Comparison of ENCODE assay signal across 14 cellular contexts in genomic region chr1:235049217-235049616, GRCh38.
DNase-seq lines count a peak whose midpoint lies in the region; ATAC-seq and TF ChIP-seq lines count a peak whose summit lies in the region.
"Had no signal": no experiment of that assay in that cellular context is flagged by ENCODE, and none has a peak within 500 bp of the region (broad histone marks: within the 10 kb centered on the region; RNA-seq: fewer than 3 reads in every experiment).

No MANE protein-coding gene starts in this region.

- no TSS peak for BruUV-seq in Caco-2 (replicated peaks; lab: Mats Ljungman, UMichigan)

- H3K27ac ChIP-seq in Peyer's patch, result peak overlapping the region in 3 of 4 donors; percentile 1 to 92 (median 84)
- no peak overlapping the region for H3K27ac ChIP-seq in fibroblast of lung (ENCODE audit: insufficient read depth, low read length)
- H3K27ac ChIP-seq in skeletal muscle tissue (ENCODE audit: low read depth, low read length), result peak overlapping the region; percentile 94
- H3K27ac ChIP-seq in foreskin keratinocyte, result no peak overlapping the region
- H3K27ac ChIP-seq: KMS-11 had no signal

- H3K4me3 Mint-ChIP-seq in Caco-2 (ENCODE audit: unreplicated experiment), result no peak overlapping the region

- intact Hi-C loops in Caco-2 (cut with micrococcal nuclease; ENCODE audit: unreplicated experiment), result no loop called here

- H3K4me2 ChIP-seq in fibroblast of lung (ENCODE audit: extremely low read depth, insufficient read depth, low read length), result no peak overlapping the region
- H3K4me2 ChIP-seq: KMS-11 had no signal

- H2AFZ ChIP-seq in fibroblast of lung (ENCODE audit: low read length), result no peak overlapping the region

- H3K9ac ChIP-seq in fibroblast of lung (ENCODE audit: insufficient read depth, low read length), result peak overlapping the region; percentile 8
- H3K9ac ChIP-seq in skeletal muscle tissue (ENCODE audit: low read depth in 1 of 3, low read length in 3 of 3), result peak overlapping the region in 1 of 3 donors; percentile 40
- H3K9ac ChIP-seq: KMS-11 had no signal

- POLR2A ChIA-PET in Caco-2 (lab: Charles Lee), result interaction anchor here (1.5 kb wide), 1 partner anchor 437 kb away, joined by 3 read pairs; no protein-coding TSS in a partner anchor

- no peak for ATAC-seq in GM21528 (IDR thresholded peaks at IDR 0.05; ENCODE audit: low FRiP score, unreplicated experiment)
- no peak for ATAC-seq in GM18867 (IDR thresholded peaks at IDR 0.05; ENCODE audit: unreplicated experiment)
- ATAC-seq in foreskin keratinocyte, result no peak
- ATAC-seq: esophagus mucosa; naive thymus-derived CD4-positive, alpha-beta T cell had no signal

- H3K27me3 Mint-ChIP-seq in Caco-2 (ENCODE audit: insufficient read depth, unreplicated experiment), result no peaks in the 10 kb centered on the region
- H3K27me3 Mint-ChIP-seq: naive thymus-derived CD4-positive, alpha-beta T cell had no signal

- no peaks in the 10 kb centered on the region for H3K27me3 ChIP-seq in Caco-2 (replicated peaks; ENCODE audit: control insufficient read depth, insufficient read depth, low read length)
- H3K27me3 ChIP-seq in Peyer's patch, result no peaks in the 10 kb centered on the region
- H3K27me3 ChIP-seq in fibroblast of lung (ENCODE audit: control insufficient read depth, insufficient read depth, low read length), result no peaks in the 10 kb centered on the region
- H3K27me3 ChIP-seq in skeletal muscle tissue (ENCODE audit: control insufficient read depth in 3 of 3, insufficient read depth in 3 of 3, low read length in 3 of 3), result no peaks in the 10 kb centered on the region
- no peaks in the 10 kb centered on the region for H3K27me3 ChIP-seq in foreskin keratinocyte

- no peak for TF ChIP-seq POLR2A in Peyer's patch (IDR thresholded peaks at IDR 0.05)

- H3K4me1 Mint-ChIP-seq in Caco-2 (ENCODE audit: low read depth, unreplicated experiment), result peaks cover 8% of the 10 kb centered on the region

- H3K27ac Mint-ChIP-seq in Caco-2 (ENCODE audit: unreplicated experiment), result peak overlapping the region; percentile 73

- DNase-seq in Caco-2, result no peak
- DNase-seq in Peyer's patch, result peak in 2 of 3 donors; percentile 26 to 43
- no peak for DNase-seq in fibroblast of lung (ENCODE audit: low read depth in 2 of 2)
- no peak for DNase-seq in foreskin keratinocyte
- DNase-seq: activated T-cell treated with anti-CD3 and anti-CD28 coated beads, Interleukin-2, amount 50 U/mL, for 1 hour; naive thymus-derived CD4-positive, alpha-beta T cell; NCI-H1694; NCI-H524; SHP77 had no signal

- peaks cover 7% of the 10 kb centered on the region for H3K4me1 ChIP-seq in Caco-2
- H3K4me1 ChIP-seq in Peyer's patch, result peaks cover 0 to 11% (median 2%) of the 10 kb centered on the region in 4 donors
- H3K4me1 ChIP-seq in fibroblast of lung (ENCODE audit: control insufficient read depth, extremely low read depth, insufficient read depth, low read length), result peaks cover 14% of the 10 kb centered on the region
- H3K4me1 ChIP-seq in skeletal muscle tissue (ENCODE audit: control insufficient read depth in 3 of 3, insufficient read depth in 3 of 3, low read length in 3 of 3), result peaks cover 16 to 29% (median 26%) of the 10 kb centered on the region in 3 donors
- peaks cover 3% of the 10 kb centered on the region for H3K4me1 ChIP-seq in foreskin keratinocyte

- H3K4me3 ChIP-seq in Caco-2 (ENCODE audit: low read depth, low read length), result no peak overlapping the region
- no peak overlapping the region for H3K4me3 ChIP-seq in Peyer's patch
- no peak overlapping the region for H3K4me3 ChIP-seq in fibroblast of lung (replicated peaks in 1 of 4; ENCODE audit: control extremely low read depth in 1 of 4, insufficient read depth in 1 of 4, low read depth in 3 of 4, low read length in 4 of 4)
- no peak overlapping the region for H3K4me3 ChIP-seq in skeletal muscle tissue (ENCODE audit: low read length in 3 of 3)

- no peaks in the 10 kb centered on the region for H3K9me3 Mint-ChIP-seq in Caco-2 (ENCODE audit: unreplicated experiment)
- H3K9me3 Mint-ChIP-seq: naive thymus-derived CD4-positive, alpha-beta T cell had no signal

- no peaks in the 10 kb centered on the region for H3K79me2 ChIP-seq in fibroblast of lung (ENCODE audit: control insufficient read depth, insufficient read depth, low read length)

- H4K20me1 ChIP-seq in fibroblast of lung (ENCODE audit: control insufficient read depth, extremely low read depth, insufficient read depth, low read length), result no peaks in the 10 kb centered on the region

- TF ChIP-seq CTCF in Caco-2 (IDR thresholded peaks at IDR 0.05; ENCODE audit: insufficient read depth in 1 of 2, low read depth in 1 of 2, low read length in 1 of 2, severe bottlenecking in 1 of 2, unreplicated experiment in 1 of 2) (no peak), Peyer's patch (IDR thresholded peaks at IDR 0.05) (no peak), fibroblast of lung (conservative IDR thresholded peaks at IDR 0.05 in 1 of 2, IDR thresholded peaks at IDR 0.05 in 1 of 2; ENCODE audit: low read depth in 1 of 2, low read length in 2 of 2) (no peak), foreskin keratinocyte (conservative IDR thresholded peaks at IDR 0.05) (no peak)

- no peaks in the 10 kb centered on the region for H3K36me3 Mint-ChIP-seq in Caco-2 (ENCODE audit: insufficient read depth, unreplicated experiment)

- H3K9me3 ChIP-seq in Caco-2 (no peaks in the 10 kb centered on the region), Peyer's patch (no peaks in the 10 kb centered on the region), fibroblast of lung (ENCODE audit: control insufficient read depth, insufficient read depth, low read depth, low read length) (no peaks in the 10 kb centered on the region), skeletal muscle tissue (ENCODE audit: control insufficient read depth in 3 of 3, low read length in 3 of 3) (no peaks in the 10 kb centered on the region)

- CTCF ChIA-PET in Caco-2 (lab: Charles Lee), result no interaction called here

- no peaks in the 10 kb centered on the region for H3K36me3 ChIP-seq in Caco-2 (ENCODE audit: control insufficient read depth, insufficient read depth, low read length)
- H3K36me3 ChIP-seq in Peyer's patch, result no peaks in the 10 kb centered on the region
- no peaks in the 10 kb centered on the region for H3K36me3 ChIP-seq in fibroblast of lung (ENCODE audit: control insufficient read depth, insufficient read depth, low read length)
- H3K36me3 ChIP-seq in skeletal muscle tissue (ENCODE audit: control insufficient read depth in 3 of 3, insufficient read depth in 3 of 3, low read length in 3 of 3), result no peaks in the 10 kb centered on the region

Comparison
In these comparisons a context has a peak if more than half of its experiments do, and no peak if none do; other contexts are left out.
1. DNase-seq: peak in Peyer's patch (2 of 3); none in Caco-2 (0 of 2), fibroblast of lung (0 of 2) and foreskin keratinocyte (0 of 2).
2. H3K27ac ChIP-seq: peak in Peyer's patch (3 of 4) and skeletal muscle tissue (single experiment); none in fibroblast of lung (single experiment) and foreskin keratinocyte (single experiment).